ENCODE assay signal across 31 cellular contexts in the genomic region with DNA sequence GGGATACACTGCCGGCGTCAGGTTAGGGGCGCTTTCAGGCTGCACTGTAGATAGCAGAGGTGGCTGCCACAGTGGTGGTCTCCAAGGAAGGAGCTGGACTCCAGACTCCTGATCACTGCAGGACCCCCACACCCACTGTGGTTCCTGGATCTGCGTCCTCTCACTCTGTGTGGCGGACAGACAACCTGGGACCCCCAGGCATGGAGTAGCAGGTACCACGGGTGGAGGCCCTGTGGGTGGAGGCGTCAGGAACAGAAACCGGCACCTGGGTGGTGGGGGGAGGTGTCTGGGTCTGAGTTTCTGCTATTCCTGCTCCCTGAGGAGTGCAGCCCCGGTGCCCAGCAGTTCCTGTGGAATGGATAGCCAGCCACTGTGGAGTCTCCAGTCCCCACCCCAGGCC.
"Had no signal": no experiment of that assay in that cellular context is flagged by ENCODE, and none has a peak within 500 bp of the region (broad histone marks: within the 10 kb centered on the region; RNA-seq: fewer than 3 reads in every experiment).

No MANE protein-coding gene starts in this region.

- H3K9me3 Mint-ChIP-seq: activated CD4-positive, alpha-beta memory T cell treated with anti-CD3 and anti-CD28 coated beads, Interleukin-2, amount 10 ng/mL, durations not matched to agents 7 days and 5 days; activated naive CD8-positive, alpha-beta T cell treated with anti-CD3 and anti-CD28 coated beads for 36 hours had no signal

- H3K36me3 ChIP-seq: brain microvascular endothelial cell, Peyer's patch, SJSA1, WERI-Rb-1 had no signal

- H3K4me1 ChIP-seq: Peyer's patch, SJSA1 had no signal

- H3K4me3 ChIP-seq: Peyer's patch, SJSA1 had no signal

- H3K27me3 ChIP-seq: brain microvascular endothelial cell, Peyer's patch, SJSA1 had no signal

- H3K27ac Mint-ChIP-seq: activated CD4-positive, alpha-beta memory T cell treated with anti-CD3 and anti-CD28 coated beads, Interleukin-2, amount 10 ng/mL, durations not matched to agents 7 days and 5 days; activated CD8-positive, alpha-beta memory T cell treated with anti-CD3 and anti-CD28 coated beads, Interleukin-2, amount 10 ng/mL, durations not matched to agents 7 days and 5 days; activated naive CD8-positive, alpha-beta T cell treated with anti-CD3 and anti-CD28 coated beads for 36 hours had no signal

- H3K27ac ChIP-seq: brain microvascular endothelial cell, KMS-11, Peyer's patch, SJSA1, WERI-Rb-1 had no signal

- H3K4me1 Mint-ChIP-seq: activated CD4-positive, alpha-beta memory T cell treated with anti-CD3 and anti-CD28 coated beads, Interleukin-2, amount 10 ng/mL, durations not matched to agents 7 days and 5 days; activated naive CD8-positive, alpha-beta T cell treated with anti-CD3 and anti-CD28 coated beads for 36 hours had no signal

- H3K9ac ChIP-seq: KMS-11 had no signal

- DNase-seq: activated CD4-positive, alpha-beta memory T cell treated with anti-CD3 and anti-CD28 coated beads, Interleukin-2, amount 10 ng/mL, durations not matched to agents 7 days and 5 days; activated CD4-positive, alpha-beta T cell treated with anti-CD3 and anti-CD28 coated beads for 1 hour; activated CD4-positive, alpha-beta T cell treated with anti-CD3 and anti-CD28 coated beads for 48 hours; activated CD4-positive, CD25-positive, alpha-beta regulatory T cell; activated CD8-positive, alpha-beta memory T cell treated with anti-CD3 and anti-CD28 coated beads for 24 hours; activated CD8-positive, alpha-beta memory T cell treated with anti-CD3 and anti-CD28 coated beads, Interleukin-2, amount 10 ng/mL, durations not matched to agents 7 days and 5 days; activated CD8-positive, alpha-beta memory T cell treated with anti-CD3 and anti-CD28 coated beads, Interleukin-2, amount 50 U/mL, for 48 hours; activated effector memory CD4-positive, alpha-beta T cell treated with Interleukin-2 at 50 U/mL for 16 hours; activated naive CD4-positive, alpha-beta T cell treated with anti-CD3 and anti-CD28 coated beads, Interleukin-2, amount 50 U/mL, for 16 hours; activated naive CD8-positive, alpha-beta T cell treated with anti-CD3 and anti-CD28 coated beads for 36 hours; activated T-cell treated with anti-CD3 and anti-CD28 coated beads, Interleukin-2, amount 50 U/mL, for 48 hours; amniotic stem cell; aorta; brain microvascular endothelial cell; central memory CD4-positive, alpha-beta T cell; MM.1S; MV-4-11; NCI-H1092; NCI-H1436 treated with DMSO at 0.1 percent for 48 hours; NCI-H1694 treated with DMSO at 0.1 percent for 48 hours; NCI-H2029; NCI-H345; NCI-H524 treated with DMSO at 0.1 percent for 48 hours; PC-3; Peyer's patch; RPMI8226; SHP77 treated with DMSO at 0.1 percent for 48 hours; T1000; WERI-Rb-1 had no signal

- ATAC-seq: activated CD8-positive, alpha-beta memory T cell treated with anti-CD3 and anti-CD28 coated beads, Interleukin-2, amount 10 ng/mL, durations not matched to agents 7 days and 5 days; PC-3 had no signal

- H3K4me2 ChIP-seq: KMS-11 had no signal

- H3K9me3 ChIP-seq: Peyer's patch, SJSA1 had no signal

- H3K4me3 Mint-ChIP-seq: activated CD4-positive, alpha-beta memory T cell treated with anti-CD3 and anti-CD28 coated beads, Interleukin-2, amount 10 ng/mL, durations not matched to agents 7 days and 5 days; activated CD8-positive, alpha-beta memory T cell treated with anti-CD3 and anti-CD28 coated beads, Interleukin-2, amount 10 ng/mL, durations not matched to agents 7 days and 5 days; activated naive CD8-positive, alpha-beta T cell treated with anti-CD3 and anti-CD28 coated beads for 36 hours had no signal
